15 cellular contexts compared by ENCODE assay signal in the genomic region with DNA sequence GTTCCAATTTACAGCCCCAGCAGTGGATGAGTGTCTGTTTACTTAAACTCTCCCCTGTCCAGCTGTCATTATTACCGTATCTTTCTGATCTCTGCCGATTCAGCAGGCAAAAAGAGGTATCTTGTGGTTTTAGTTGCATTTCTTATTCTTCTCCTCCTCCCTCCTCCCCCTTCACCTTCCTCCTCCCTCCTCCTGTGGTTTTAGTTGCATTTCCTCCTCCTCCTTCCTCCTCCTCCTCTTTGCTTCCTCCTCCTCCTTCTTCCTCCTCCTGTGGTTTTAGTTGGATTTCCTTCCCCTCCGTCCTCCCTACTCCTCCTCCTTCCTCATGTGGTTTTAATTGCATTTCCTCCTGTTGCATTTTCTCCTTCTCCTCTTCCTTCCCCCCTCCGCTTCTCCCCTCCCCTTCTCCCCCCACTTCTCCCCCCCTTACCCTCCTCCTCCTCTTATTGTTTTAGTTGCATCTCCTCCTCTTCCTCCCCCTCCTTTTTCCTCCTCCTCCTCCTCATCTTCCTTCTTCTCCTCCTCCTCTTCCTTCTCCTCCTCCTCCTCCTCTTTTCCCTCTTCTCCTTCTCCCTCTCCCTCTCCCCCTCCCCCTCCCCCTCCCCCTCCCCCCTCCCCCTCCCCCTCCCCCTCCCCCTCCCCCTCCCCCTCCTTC. TPM values are rescaled to one million over a fixed set of nuclear protein-coding genes. Genes with fewer than 3 reads are reported as not detected.
DNase-seq lines count a peak whose midpoint lies in the region; ATAC-seq and TF ChIP-seq lines count a peak whose summit lies in the region.
"Had no signal": no experiment of that assay in that cellular context is flagged by ENCODE, and none has a peak within 500 bp of the region (broad histone marks: within the 10 kb centered on the region; RNA-seq: fewer than 3 reads in every experiment).

No MANE protein-coding gene starts in this region.

- intact Hi-C loops in MCF 10A (cut with micrococcal nuclease) = no loop called here
- intact Hi-C loops in mammary epithelial cell (cut with micrococcal nuclease) = no loop called here
- intact Hi-C loops in upper lobe of right lung (cut with DNase I) = no loop called here

- peak; percentile 13 for ATAC-seq in upper lobe of right lung
- no peak for ATAC-seq in HG03442 (IDR thresholded peaks at IDR 0.05; ENCODE audit: unreplicated experiment)
- ATAC-seq: lower lobe of right lung; stimulated activated naive B cell treated with anti-CD40 and anti-IgM and Interleukin-4, amounts not matched to agents 10 μg/mL and 1 μg/mL and 100 μg/mL, for 72 hours had no signal

- no peak overlapping the region for H3K4me2 ChIP-seq in mammary epithelial cell (ENCODE audit: insufficient read depth, low read depth, low read length)

- POLR2A ChIA-PET in MCF 10A (lab: Yijun Ruan, JAX) = interaction anchor here (0.7 kb wide), 1 partner anchor 233 kb away, joined by 3 read pairs; no protein-coding TSS in a partner anchor

- H3K27me3 ChIP-seq in mammary epithelial cell (ENCODE audit: insufficient read depth, low read length) = no peaks in the 10 kb centered on the region
- peaks cover 10% of the 10 kb centered on the region for H3K27me3 ChIP-seq in upper lobe of right lung
- peaks cover 6% of the 10 kb centered on the region for H3K27me3 ChIP-seq in endodermal cell (ENCODE audit: control insufficient read depth, insufficient read depth, low read length, poor library complexity, severe bottlenecking)

- H3K36me3 ChIP-seq in mammary epithelial cell (ENCODE audit: insufficient read depth, low read length) (no peaks in the 10 kb centered on the region), upper lobe of right lung (no peaks in the 10 kb centered on the region), endodermal cell (ENCODE audit: control insufficient read depth, insufficient read depth, low read length) (no peaks in the 10 kb centered on the region)
- H3K36me3 ChIP-seq: lower lobe of right lung had no signal

- DNase-seq in MCF 10A (ENCODE audit: unreplicated experiment) (no peak), mammary epithelial cell (no peak), NCI-H69 (lab: John Stamatoyannopoulos, UW) (peak; percentile 13), amniotic epithelial cell (ENCODE audit: low read depth) (peak; percentile 22), upper lobe of right lung (no peak), LoVo (ENCODE audit: low spot score) (no peak), endodermal cell (no peak)
- DNase-seq: activated T-cell treated with anti-CD3 and anti-CD28 coated beads, Interleukin-2, amount 50 U/mL, for 24 hours; effector memory CD4-positive, alpha-beta T cell; head of caudate nucleus; lower lobe of right lung; NCI-H187; stimulated activated CD4-positive, alpha-beta T cell treated with anti-CD3 and anti-CD28 coated beads, Interleukin-2, amount 100 ng/mL, for 24 hours; stimulated activated naive B cell treated with anti-CD40 and anti-IgM and Interleukin-4, amounts not matched to agents 10 μg/mL and 1 μg/mL and 100 μg/mL, for 72 hours had no signal

- H3K9ac ChIP-seq in mammary epithelial cell (ENCODE audit: insufficient read depth, low read length) (no peak overlapping the region), endodermal cell (ENCODE audit: extremely low read depth, low read length, poor library complexity, severe bottlenecking) (no peak overlapping the region)

- H3K36me3 Mint-ChIP-seq in MCF 10A (ENCODE audit: insufficient read depth, unreplicated experiment) = peaks cover 4% of the 10 kb centered on the region
- no peaks in the 10 kb centered on the region for H3K36me3 Mint-ChIP-seq in endodermal cell (ENCODE audit: low read depth)
- H3K36me3 Mint-ChIP-seq: stimulated activated naive B cell treated with anti-CD40 and anti-IgM and Interleukin-4, amounts not matched to agents 10 μg/mL and 1 μg/mL and 100 μg/mL, for 72 hours had no signal

- no peak overlapping the region for H2AFZ ChIP-seq in mammary epithelial cell (ENCODE audit: low read depth, low read length)

- H3K27ac Mint-ChIP-seq in MCF 10A (ENCODE audit: low read depth, unreplicated experiment) (no peak overlapping the region), endodermal cell (no peak overlapping the region)
- H3K27ac Mint-ChIP-seq: activated T-cell treated with anti-CD3 and anti-CD28 coated beads, Interleukin-2, amount 50 U/mL, for 24 hours; stimulated activated naive B cell treated with anti-CD40 and anti-IgM and Interleukin-4, amounts not matched to agents 10 μg/mL and 1 μg/mL and 100 μg/mL, for 72 hours had no signal

- in situ Hi-C loops in mammary epithelial cell (cut with MboI; ENCODE audit: low sequenced_read_pairs in 2 of 2) = no loop called here

- H3K4me3 ChIP-seq in mammary epithelial cell (replicated peaks in 1 of 3; ENCODE audit: insufficient read depth in 1 of 3, low read depth in 2 of 3, low read length in 3 of 3) (no peak overlapping the region), upper lobe of right lung (no peak overlapping the region), endodermal cell (ENCODE audit: low read length) (no peak overlapping the region)
- H3K4me3 ChIP-seq: lower lobe of right lung had no signal

- H3K9me3 Mint-ChIP-seq in MCF 10A (ENCODE audit: unreplicated experiment) (no peaks in the 10 kb centered on the region), endodermal cell (no peaks in the 10 kb centered on the region)
- H3K9me3 Mint-ChIP-seq: activated T-cell treated with anti-CD3 and anti-CD28 coated beads, Interleukin-2, amount 50 U/mL, for 24 hours; stimulated activated naive B cell treated with anti-CD40 and anti-IgM and Interleukin-4, amounts not matched to agents 10 μg/mL and 1 μg/mL and 100 μg/mL, for 72 hours had no signal

- dilution Hi-C loops in mammary epithelial cell (cut with HindIII; ENCODE audit: low sequenced_read_pairs) = no loop called here

- TF ChIP-seq CTCF in MCF 10A (IDR thresholded peaks at IDR 0.05; ENCODE audit: unreplicated experiment) (no peak), mammary epithelial cell (conservative IDR thresholded peaks at IDR 0.05 in 1 of 2, IDR thresholded peaks at IDR 0.05 in 1 of 2; ENCODE audit: extremely low read depth in 1 of 2, insufficient read depth in 1 of 2, low read depth in 1 of 2, low read length in 2 of 2) (no peak), upper lobe of right lung (IDR thresholded peaks at IDR 0.05) (no peak), endodermal cell (conservative IDR thresholded peaks at IDR 0.05) (no peak)

- H3K79me2 ChIP-seq in mammary epithelial cell (ENCODE audit: insufficient read depth, low read length) = no peaks in the 10 kb centered on the region

- 5% methylated on average over 2 of the region's 4 CpGs for WGBS in mammary epithelial cell (ENCODE audit: low coverage, missing lambda C conversion rate)
- 62% methylated on average over 3 of the region's 4 CpGs; no CpG with 5 or more reads in 1 of the 2 experiments for WGBS in endodermal cell (ENCODE audit: insufficient coverage in 1 of 2, insufficient read length in 1 of 2), 2 experiments

- H3K4me3 Mint-ChIP-seq in MCF 10A (ENCODE audit: unreplicated experiment) = peak overlapping the region; percentile 14
- no peak overlapping the region for H3K4me3 Mint-ChIP-seq in endodermal cell
- H3K4me3 Mint-ChIP-seq: activated T-cell treated with anti-CD3 and anti-CD28 coated beads, Interleukin-2, amount 50 U/mL, for 24 hours; stimulated activated naive B cell treated with anti-CD40 and anti-IgM and Interleukin-4, amounts not matched to agents 10 μg/mL and 1 μg/mL and 100 μg/mL, for 72 hours had no signal

- H4K20me1 ChIP-seq in mammary epithelial cell (ENCODE audit: insufficient read depth, low read length) = no peaks in the 10 kb centered on the region

- H3K27ac ChIP-seq in mammary epithelial cell (ENCODE audit: insufficient read depth, low read depth, low read length) = no peak overlapping the region
- no peak overlapping the region for H3K27ac ChIP-seq in upper lobe of right lung
- H3K27ac ChIP-seq in endodermal cell (ENCODE audit: low read depth, low read length) = no peak overlapping the region
- H3K27ac ChIP-seq: lower lobe of right lung had no signal

- H3K4me1 Mint-ChIP-seq in MCF 10A (ENCODE audit: insufficient read depth, unreplicated experiment) = no peaks in the 10 kb centered on the region
- no peaks in the 10 kb centered on the region for H3K4me1 Mint-ChIP-seq in endodermal cell

- H3K27me3 Mint-ChIP-seq in MCF 10A (ENCODE audit: insufficient read depth, unreplicated experiment) (peaks cover 15% of the 10 kb centered on the region), endodermal cell (ENCODE audit: insufficient read depth) (peaks cover 17% of the 10 kb centered on the region)
- H3K27me3 Mint-ChIP-seq: activated T-cell treated with anti-CD3 and anti-CD28 coated beads, Interleukin-2, amount 50 U/mL, for 24 hours had no signal

- H3K4me1 ChIP-seq in mammary epithelial cell (ENCODE audit: insufficient read depth, low read length) (no peaks in the 10 kb centered on the region), upper lobe of right lung (no peaks in the 10 kb centered on the region), endodermal cell (ENCODE audit: control insufficient read depth, insufficient read depth, low read length) (no peaks in the 10 kb centered on the region)

- CTCF ChIA-PET in MCF 10A (lab: Yijun Ruan, JAX) (interaction anchor here (1.2 to 3.5 kb wide), 3 partner anchors 14 to 91 kb away, joined by 4 to 105 read pairs (median 22); partner anchors contain the start of gene RCCD1), mammary epithelial cell (lab: Charles Lee; ENCODE audit: low non-redundant PET) (no interaction called here)

- BruUV-seq in MCF 10A (replicated peaks; lab: Mats Ljungman, UMichigan) (no TSS peak), mammary epithelial cell (replicated peaks; lab: Mats Ljungman, UMichigan) (no TSS peak)

- no peaks in the 10 kb centered on the region for H3K9me3 ChIP-seq in mammary epithelial cell (replicated peaks; ENCODE audit: insufficient read depth, low read length)
- H3K9me3 ChIP-seq in upper lobe of right lung = no peaks in the 10 kb centered on the region
- no peaks in the 10 kb centered on the region for H3K9me3 ChIP-seq in endodermal cell (ENCODE audit: control insufficient read depth, low read length)
- H3K9me3 ChIP-seq: lower lobe of right lung had no signal

RNA-seq across cellular contexts. Expression of gene VPS33B, which starts 25.3 kb away (rescaled TPM):
- 11.7 and 12.6 TPM in 2 replicates for total RNA-seq in MCF 10A (2022)
- 10 to 100 TPM in 1 of 2 donors, 1 to 10 TPM in 1; 8.7 to 19.9 TPM for total RNA-seq in mammary epithelial cell
- polyA plus RNA-seq in mammary epithelial cell = 13.2 TPM
- 29.5 TPM for polyA minus RNA-seq in mammary epithelial cell
- 14.3 TPM for total RNA-seq in upper lobe of right lung
- 10 to 100 TPM; 22.4 to 25.0 TPM for total RNA-seq in endodermal cell
- polyA plus RNA-seq in endodermal cell (2013, experiment 1 of 2) = 22.3 TPM
- 16.8 TPM for polyA plus RNA-seq in endodermal cell (2013, experiment 2 of 2)

RNA-seq across cellular contexts. Expression of gene SV2B, which starts 52.4 kb away (rescaled TPM):
- total RNA-seq in MCF 10A (2022) (0.44 and 0.96 TPM in 2 replicates), mammary epithelial cell (under 1 TPM; 0.33 to 0.40 TPM), upper lobe of right lung (0.87 TPM), endodermal cell (1 to 10 TPM; 6.5 to 8.8 TPM)
- polyA plus RNA-seq in mammary epithelial cell = not detected
- not detected for polyA minus RNA-seq in mammary epithelial cell
- 0.18 TPM for polyA plus RNA-seq in endodermal cell (2013, experiment 1 of 2)
- polyA plus RNA-seq in endodermal cell (2013, experiment 2 of 2) = 0.17 TPM

RNA-seq across cellular contexts. Expression of gene PRC1, which starts 53.3 kb away (rescaled TPM):
- total RNA-seq in MCF 10A (2022) (83.1 and 125 TPM in 2 replicates), mammary epithelial cell (100 to 1,000 TPM in 1 of 2 donors, 1 to 10 TPM in 1; 4.5 to 100 TPM), upper lobe of right lung (4.6 TPM), endodermal cell (100 to 1,000 TPM in 1 of 2 donors, 10 to 100 TPM in 1; 67.3 to 127 TPM)
- 169 TPM for polyA plus RNA-seq in mammary epithelial cell
- polyA minus RNA-seq in mammary epithelial cell = 175 TPM
- 190 TPM for polyA plus RNA-seq in endodermal cell (2013, experiment 1 of 2)
- polyA plus RNA-seq in endodermal cell (2013, experiment 2 of 2) = 187 TPM

Comparison
In these comparisons a context has a peak if more than half of its experiments do, and no peak if none do; other contexts are left out.
1. DNase-seq: peak in NCI-H69 (single experiment) and amniotic epithelial cell (single experiment); none in MCF 10A (single experiment), mammary epithelial cell (single experiment), upper lobe of right lung (single experiment), LoVo (single experiment) and endodermal cell (single experiment).